Comparison of ENCODE assay signal across 1 cellular context in the genomic region with DNA sequence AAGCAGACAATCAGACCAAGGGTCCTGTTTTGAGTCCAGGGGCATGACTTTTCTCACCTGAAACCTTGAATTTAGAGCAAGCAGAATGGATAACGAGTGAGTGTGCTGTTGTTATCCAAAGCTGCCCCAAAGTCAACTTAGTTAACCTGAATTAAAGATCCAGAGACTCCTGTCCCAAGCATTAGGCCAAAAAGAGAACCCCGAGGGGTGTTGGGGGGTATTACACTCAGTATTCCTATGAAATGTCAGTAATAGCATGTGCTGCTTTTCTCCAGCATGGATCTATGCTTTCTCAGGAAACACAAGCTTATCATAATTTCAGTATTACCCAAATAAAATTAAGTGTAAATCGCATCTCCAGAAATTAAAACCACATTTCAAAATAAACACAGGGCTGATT.
TF ChIP-seq lines count a peak whose summit lies in the region.

No MANE protein-coding gene starts in this region.

TF ChIP-seq in GM23338, 12 proteins besides CTCF, POLR2A, EP300 and RAD21 (continued from another document):
- TF ChIP-seq ZNF462 (CRISPR knock-in tag; IDR thresholded peaks at IDR 0.05) (no peak), JUNB (IDR thresholded peaks at IDR 0.05; ENCODE audit: unreplicated experiment) (no peak), ZNF114 (CRISPR knock-in tag; IDR thresholded peaks at IDR 0.05) (no peak), ZNF331 (CRISPR knock-in tag; IDR thresholded peaks at IDR 0.05; ENCODE audit: low read depth) (no peak), STAT1 (IDR thresholded peaks at IDR 0.05; ENCODE audit: unreplicated experiment) (no peak), NANOG (IDR thresholded peaks at IDR 0.05; ENCODE audit: borderline replicate concordance) (no peak), EZH2phosphoT487 (IDR thresholded peaks at IDR 0.05; ENCODE audit: unreplicated experiment) (no peak), REST (IDR thresholded peaks at IDR 0.05; ENCODE audit: unreplicated experiment) (no peak), EZH2 (IDR thresholded peaks at IDR 0.05; ENCODE audit: low read depth, unreplicated experiment) (no peak), ETS1 (IDR thresholded peaks at IDR 0.05) (no peak), POLR2AphosphoS5 (IDR thresholded peaks at IDR 0.05; ENCODE audit: low read depth) (no peak)
